ENCODE assay signal across 11 cellular contexts in the genomic region with DNA sequence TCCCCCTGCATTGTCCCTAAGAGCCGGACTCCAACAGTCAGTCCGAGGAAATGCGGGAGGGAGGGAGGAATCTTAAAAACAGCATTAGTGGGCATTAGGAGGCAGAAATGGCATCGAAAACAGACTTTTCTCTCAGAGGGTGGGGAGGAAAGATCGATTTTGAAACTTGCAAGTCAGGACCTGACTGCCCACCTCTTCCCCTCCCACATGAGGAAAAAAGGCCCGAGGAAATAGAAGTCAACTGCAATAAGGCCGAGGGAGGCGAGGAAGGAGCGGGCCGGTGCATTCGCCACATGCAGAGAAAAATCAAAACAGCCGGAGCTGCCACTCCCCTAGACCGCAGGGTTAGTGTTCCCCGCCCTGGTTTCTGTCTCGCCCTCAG. TPM values are rescaled to one million over a fixed set of nuclear protein-coding genes. Genes with fewer than 3 reads are reported as not detected.
DNase-seq lines count a peak whose midpoint lies in the region; ATAC-seq and TF ChIP-seq lines count a peak whose summit lies in the region.
"Had no signal": no experiment of that assay in that cellular context is flagged by ENCODE, and none has a peak within 500 bp of the region (broad histone marks: within the 10 kb centered on the region; RNA-seq: fewer than 3 reads in every experiment).

No MANE protein-coding gene starts in this region.

- no peak for ATAC-seq in CD4-positive, alpha-beta T cell (ENCODE audit: poor library complexity)
- ATAC-seq in IMR-90 (ENCODE audit: low read depth): no peak

- intact Hi-C loops in CD4-positive, alpha-beta T cell (cut with DNase I, micrococcal nuclease): no loop called here
- intact Hi-C loops in IMR-90 (cut with micrococcal nuclease): no loop called here
- intact Hi-C loops in dorsolateral prefrontal cortex (cut with DNase I): no loop called here

- no peak for TF ChIP-seq POLR2A in IMR-90 (IDR thresholded peaks at IDR 0.05; ENCODE audit: low read depth, low read length)

- no peaks in the 10 kb centered on the region for H3K9me3 ChIP-seq in CD4-positive, alpha-beta T cell (ENCODE audit: control insufficient read depth, low read length)
- H3K9me3 ChIP-seq in IMR-90 (ENCODE audit: control insufficient read depth, insufficient read depth, low read length): peaks cover 16% of the 10 kb centered on the region

- dilution Hi-C loops in IMR-90 (cut with HindIII; ENCODE audit: low sequenced_read_pairs, unreplicated experiment): no loop called here

- no peak overlapping the region for H3K4me3 ChIP-seq in IMR-90 (ENCODE audit: insufficient read depth, low read depth, low read length)
- peak overlapping the region in 16 of 59 donors; percentile 4 to 44 (median 26) for H3K4me3 ChIP-seq in dorsolateral prefrontal cortex

- CTCF ChIA-PET in CD4-positive, alpha-beta T cell (lab: Charles Lee): interaction anchor here (2.5 kb wide), 1 partner anchor 12 kb away, joined by 12 read pairs; no protein-coding TSS in a partner anchor
- CTCF ChIA-PET in IMR-90 (lab: Yijun Ruan, JAX) (no interaction called here), RWPE1 (lab: Yijun Ruan, JAX) (interaction anchor here (2.1 kb wide), 1 partner anchor 12 kb away, joined by 8 read pairs; no protein-coding TSS in a partner anchor)

- in situ Hi-C loops in IMR-90 (cut with MboI; ENCODE audit: low sequenced_read_pairs): no loop called here

- no peaks in the 10 kb centered on the region for H3K36me3 Mint-ChIP-seq in CD4-positive, alpha-beta T cell (ENCODE audit: low read depth)
- H3K36me3 Mint-ChIP-seq in chondrocyte (ENCODE audit: low read depth) (peaks cover 3% of the 10 kb centered on the region), osteocyte (ENCODE audit: unreplicated experiment) (peaks cover 5% of the 10 kb centered on the region)

- H2BK120ac ChIP-seq in IMR-90 (ENCODE audit: low read depth, low read length): no peak overlapping the region

- H2AK9ac ChIP-seq in IMR-90 (replicated peaks; ENCODE audit: low read depth, low read length, poor library complexity): no peak overlapping the region

- H3K4me3 Mint-ChIP-seq in CD4-positive, alpha-beta T cell: peak overlapping the region; percentile 84
- H3K4me3 Mint-ChIP-seq in chondrocyte (ENCODE audit: unreplicated experiment): peak overlapping the region; percentile 49
- peak overlapping the region; percentile 65 for H3K4me3 Mint-ChIP-seq in osteocyte (ENCODE audit: unreplicated experiment)

- H3K18ac ChIP-seq in IMR-90 (ENCODE audit: low read depth, low read length): no peak overlapping the region

- H4K8ac ChIP-seq in IMR-90 (ENCODE audit: low read depth in 2 of 2, low read length in 2 of 2): no peak overlapping the region

- H2BK5ac ChIP-seq in IMR-90 (ENCODE audit: low read depth, low read length, poor library complexity, severe bottlenecking): no peak overlapping the region

- H2AK5ac ChIP-seq in IMR-90 (ENCODE audit: low read depth, low read length): no peak overlapping the region

- H3K4me1 ChIP-seq in IMR-90 (ENCODE audit: control insufficient read depth, insufficient read depth, low read length): no peaks in the 10 kb centered on the region; the same call in 1 of the 2 replicates

- peak overlapping the region; percentile 24; the same call in 1 of the 2 replicates for H3K23ac ChIP-seq in IMR-90 (ENCODE audit: low read depth, low read length)

- 0 out of 2 replicates have a peak, but pooled peaks cover 5% of the 10 kb centered on the region for H3K9me1 ChIP-seq in IMR-90 (ENCODE audit: insufficient read depth, low read length)

- H2BK15ac ChIP-seq in IMR-90 (ENCODE audit: low read depth, low read length): no peak overlapping the region

- no peak overlapping the region for H3K4ac ChIP-seq in IMR-90 (ENCODE audit: low read depth, low read length)

- H3K4me2 ChIP-seq in IMR-90 (ENCODE audit: low read depth, low read length): no peak overlapping the region

- no peaks in the 10 kb centered on the region for H3K9me3 Mint-ChIP-seq in CD4-positive, alpha-beta T cell
- H3K9me3 Mint-ChIP-seq in chondrocyte (ENCODE audit: low read depth): no peaks in the 10 kb centered on the region
- no peaks in the 10 kb centered on the region for H3K9me3 Mint-ChIP-seq in osteocyte (ENCODE audit: unreplicated experiment)

- H2AFZ ChIP-seq in IMR-90 (replicated peaks; ENCODE audit: low read length, poor library complexity): peak overlapping the region; percentile 14

- BruUV-seq in IMR-90 (replicated peaks; lab: Mats Ljungman, UMichigan): no TSS peak

- no peak overlapping the region for H3K56ac ChIP-seq in IMR-90 (ENCODE audit: extremely low read depth, insufficient read depth, low read length)

- H4K91ac ChIP-seq in IMR-90 (ENCODE audit: insufficient read depth, low read depth, low read length): no peak overlapping the region

- DNase-seq in CD4-positive, alpha-beta T cell: no peak
- DNase-seq in IMR-90: no peak
- DNase-seq in chondrocyte (ENCODE audit: low spot score): no peak
- no peak for DNase-seq in osteocyte (ENCODE audit: extremely low spot score, unreplicated experiment)
- DNase-seq in dorsolateral prefrontal cortex: no peak
- DNase-seq in RWPE1 (ENCODE audit: low spot score): no peak
- no peak for DNase-seq in NCI-H226
- no peak for DNase-seq in hippocampal formation (lab: John Stamatoyannopoulos, UW)
- DNase-seq: activated gamma-delta T cell treated with Interleukin-2 at 50 U/mL for 16 hours had no signal

- no peak overlapping the region for H3K27ac ChIP-seq in CD4-positive, alpha-beta T cell (ENCODE audit: low read depth, low read length)
- H3K27ac ChIP-seq in IMR-90 (ENCODE audit: insufficient read depth, low read length): no peak overlapping the region
- H3K27ac ChIP-seq in dorsolateral prefrontal cortex: no peak overlapping the region
- H3K27ac ChIP-seq in RWPE1: no peak overlapping the region

- no peaks in the 10 kb centered on the region for H3K79me1 ChIP-seq in IMR-90 (ENCODE audit: low read depth in 1 of 2, low read length in 2 of 2)

- no peak for TF ChIP-seq RAD21 in IMR-90 (IDR thresholded peaks at IDR 0.05; ENCODE audit: low read length)

- 9% methylated on average over 6 of the region's 15 CpGs; no CpG with 5 or more reads in 1 of the 2 experiments for WGBS in IMR-90 (ENCODE audit: extremely low coverage in 2 of 2, insufficient read length in 1 of 2), 2 experiments

- H3K9ac ChIP-seq in IMR-90 (ENCODE audit: low read depth, low read length): no peak overlapping the region

- H4K5ac ChIP-seq in IMR-90 (ENCODE audit: low read depth, low read length): no peak overlapping the region

- H3K36me3 ChIP-seq in IMR-90 (ENCODE audit: control insufficient read depth, insufficient read depth, low read length): no peaks in the 10 kb centered on the region

- peaks cover 97% of the 10 kb centered on the region for H3K27me3 ChIP-seq in CD4-positive, alpha-beta T cell (ENCODE audit: control insufficient read depth, insufficient read depth, low read length)
- H3K27me3 ChIP-seq in IMR-90 (ENCODE audit: control insufficient read depth, insufficient read depth, low read length) (peaks cover 98% of the 10 kb centered on the region), dorsolateral prefrontal cortex (peaks cover 51 to 100% (median 100%) of the 10 kb centered on the region in 45 donors)

- H3K14ac ChIP-seq in IMR-90 (replicated peaks; ENCODE audit: low read depth, low read length): no peak overlapping the region

- peaks cover 85% of the 10 kb centered on the region for H3K27me3 Mint-ChIP-seq in CD4-positive, alpha-beta T cell
- H3K27me3 Mint-ChIP-seq in chondrocyte (ENCODE audit: low read depth): peaks cover 64% of the 10 kb centered on the region
- H3K27me3 Mint-ChIP-seq in osteocyte (ENCODE audit: unreplicated experiment): peaks cover 68% of the 10 kb centered on the region

- TF ChIP-seq CTCF in CD4-positive, alpha-beta T cell (IDR thresholded peaks at IDR 0.05): no peak
- TF ChIP-seq CTCF in IMR-90 (conservative IDR thresholded peaks at IDR 0.05; ENCODE audit: low read depth, low read length): no peak
- no peak for TF ChIP-seq CTCF in chondrocyte (IDR thresholded peaks at IDR 0.05)
- no peak for TF ChIP-seq CTCF in osteocyte (IDR thresholded peaks at IDR 0.05)
- TF ChIP-seq CTCF in dorsolateral prefrontal cortex (IDR thresholded peaks at IDR 0.05 in 54 of 56, conservative IDR thresholded peaks at IDR 0.05 in 2 of 56; ENCODE audit: low read depth in 1 of 56, partially characterized antibody in 56 of 56): no peak
- no peak for TF ChIP-seq CTCF in RWPE1 (conservative IDR thresholded peaks at IDR 0.05; ENCODE audit: low read depth)

- POLR2A ChIA-PET in CD4-positive, alpha-beta T cell (lab: Charles Lee): interaction anchor here (0.6 to 1.0 kb wide), 4 partner anchors 10 to 1927 kb away, joined by 3 to 5 read pairs (median 4); no protein-coding TSS in a partner anchor
- POLR2A ChIA-PET in IMR-90 (lab: Charles Lee; ENCODE audit: unreplicated experiment): no interaction called here
- POLR2A ChIA-PET in RWPE1 (lab: Yijun Ruan, JAX; ENCODE audit: low non-redundant PET): no interaction called here

- no peak overlapping the region for H3K27ac Mint-ChIP-seq in CD4-positive, alpha-beta T cell
- H3K27ac Mint-ChIP-seq in chondrocyte (ENCODE audit: unreplicated experiment) (no peak overlapping the region), osteocyte (ENCODE audit: unreplicated experiment) (no peak overlapping the region)

- H4K20me1 ChIP-seq in IMR-90 (ENCODE audit: insufficient read depth, low read length): peaks cover 17% of the 10 kb centered on the region

- no peak overlapping the region for H2BK20ac ChIP-seq in IMR-90 (ENCODE audit: low read depth, low read length)

- H3K4me1 Mint-ChIP-seq in CD4-positive, alpha-beta T cell (ENCODE audit: low read depth): peaks cover 64% of the 10 kb centered on the region
- peaks cover 31% of the 10 kb centered on the region for H3K4me1 Mint-ChIP-seq in chondrocyte (ENCODE audit: low read depth)
- H3K4me1 Mint-ChIP-seq in osteocyte (ENCODE audit: unreplicated experiment): peaks cover 36% of the 10 kb centered on the region

TF ChIP-seq in IMR-90, 13 proteins besides CTCF, POLR2A, EP300 and RAD21:
- TF ChIP-seq CEBPB (IDR thresholded peaks at IDR 0.05; ENCODE audit: low read depth, low read length) (no peak), MXI1 (IDR thresholded peaks at IDR 0.05; ENCODE audit: borderline replicate concordance, low read depth, low read length) (no peak), MAZ (IDR thresholded peaks at IDR 0.05; ENCODE audit: borderline replicate concordance, low read depth, low read length) (no peak), SMC3 (IDR thresholded peaks at IDR 0.05; ENCODE audit: low read depth, low read length) (no peak), RCOR1 (IDR thresholded peaks at IDR 0.05; ENCODE audit: insufficient replicate concordance, low read length) (no peak), CHD1 (IDR thresholded peaks at IDR 0.05; ENCODE audit: low read depth, low read length) (no peak), BHLHE40 (IDR thresholded peaks at IDR 0.05; ENCODE audit: low read depth, low read length) (no peak)

RNA-seq across cellular contexts. Expression of gene LBX1, which starts 2.8 kb away (rescaled TPM):
- not detected for total RNA-seq in CD4-positive, alpha-beta T cell
- total RNA-seq in IMR-90 (2012; rRNA removed): not detected in 2 replicates
- not detected in 2 replicates for polyA plus RNA-seq in IMR-90 (2012; rRNA removed)
- polyA plus RNA-seq in IMR-90 (2012; cell fraction: cytosol; rRNA removed): not detected in 2 replicates
- not detected in 2 replicates for polyA plus RNA-seq in IMR-90 (2012; cell fraction: nucleus; rRNA removed; ENCODE audit: low replicate concordance)
- total RNA-seq in chondrocyte: not detected in 3 replicates
- not detected in 2 replicates for total RNA-seq in osteocyte
- total RNA-seq in dorsolateral prefrontal cortex: under 1 TPM in 3 of 120 experiments, not detected in 117; 0.15 to 0.28 (median 0.19) TPM
- total RNA-seq: M059J; T-helper 2 cell treated with Interferon-gamma antibody and Interleukin-4, amounts not matched to agents 100 ng/mL and 5 ng/mL, for 36 hours had no signal
